ENCODE assay signal across 27 cellular contexts in the genomic region with DNA sequence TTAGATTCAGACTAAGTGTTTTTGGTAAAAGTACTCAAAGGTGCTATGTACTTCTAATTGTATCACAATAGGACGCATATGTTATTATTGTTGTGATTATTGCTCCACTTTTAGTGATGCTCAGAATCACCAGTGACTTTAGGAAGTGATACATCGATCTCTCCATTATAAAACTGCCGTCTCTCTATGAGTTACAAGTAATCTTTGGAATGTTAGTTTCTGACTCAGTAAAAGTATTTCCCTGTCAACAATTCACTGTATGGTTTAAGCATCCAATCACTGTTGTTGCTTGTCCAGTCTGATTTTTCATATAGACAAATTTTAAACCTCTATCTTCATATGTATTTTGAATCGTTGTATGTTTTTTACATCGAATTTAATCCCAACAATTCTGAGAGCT. TPM values are rescaled to one million over a fixed set of nuclear protein-coding genes. Genes with fewer than 3 reads are reported as not detected.
DNase-seq lines count a peak whose midpoint lies in the region; ATAC-seq and TF ChIP-seq lines count a peak whose summit lies in the region.
"Had no signal": no experiment of that assay in that cellular context is flagged by ENCODE, and none has a peak within 500 bp of the region (broad histone marks: within the 10 kb centered on the region; RNA-seq: fewer than 3 reads in every experiment).

No MANE protein-coding gene starts in this region.

- no peaks in the 10 kb centered on the region for H3K9me3 ChIP-seq in RWPE2 (ENCODE audit: severe bottlenecking)
- H3K9me3 ChIP-seq: ascending aorta, psoas muscle, spleen had no signal

- peaks cover 64% of the 10 kb centered on the region for H3K4me1 ChIP-seq in RWPE2 (ENCODE audit: insufficient read depth, poor library complexity, severe bottlenecking)
- H3K4me1 ChIP-seq: neural progenitor cell had no signal

- H3K36me3 Mint-ChIP-seq in endothelial cell (ENCODE audit: low read depth, unreplicated experiment) (peaks cover 24% of the 10 kb centered on the region), mesothelial cell of epicardium (peaks cover 11% of the 10 kb centered on the region)
- H3K36me3 Mint-ChIP-seq: CD4-positive, CD25-positive, alpha-beta regulatory T cell had no signal

- H3K27me3 Mint-ChIP-seq in endothelial cell (ENCODE audit: unreplicated experiment): peaks cover 6% of the 10 kb centered on the region
- no peaks in the 10 kb centered on the region for H3K27me3 Mint-ChIP-seq in mesothelial cell of epicardium (ENCODE audit: low read depth)
- H3K27me3 Mint-ChIP-seq: activated CD4-positive, alpha-beta memory T cell treated with anti-CD3 and anti-CD28 coated beads, Interleukin-2, amount 10 ng/mL, durations not matched to agents 7 days and 5 days; CD4-positive, CD25-positive, alpha-beta regulatory T cell had no signal

- H3K4me3 ChIP-seq in RWPE2 (ENCODE audit: severe bottlenecking): no peak overlapping the region
- H3K4me3 ChIP-seq: ascending aorta, neural progenitor cell, psoas muscle, spleen had no signal

- peak overlapping the region; percentile 95 for H3K27ac ChIP-seq in RWPE2 (ENCODE audit: poor library complexity, severe bottlenecking)
- H3K27ac ChIP-seq: ascending aorta, neural progenitor cell, psoas muscle, spleen had no signal

- ATAC-seq in RWPE2 (ENCODE audit: low read depth) (peak; percentile 69), HG03521 (IDR thresholded peaks at IDR 0.05; ENCODE audit: unreplicated experiment) (no peak), GM21360 (IDR thresholded peaks at IDR 0.05; ENCODE audit: unreplicated experiment) (no peak), HG03520 (IDR thresholded peaks at IDR 0.05; ENCODE audit: unreplicated experiment) (no peak)
- ATAC-seq: left ventricle myocardium superior, psoas muscle had no signal

- no peak for TF ChIP-seq CTCF in RWPE2 (IDR thresholded peaks at IDR 0.05; ENCODE audit: poor library complexity, severe bottlenecking)
- TF ChIP-seq CTCF in endothelial cell (IDR thresholded peaks at IDR 0.05; ENCODE audit: unreplicated experiment): no peak
- TF ChIP-seq CTCF in mesothelial cell of epicardium (IDR thresholded peaks at IDR 0.05; ENCODE audit: unreplicated experiment): no peak

- H3K27me3 ChIP-seq in RWPE2 (ENCODE audit: insufficient read depth, poor library complexity, severe bottlenecking): no peaks in the 10 kb centered on the region
- H3K27me3 ChIP-seq: ascending aorta, neural progenitor cell, spleen had no signal

- H3K9me3 Mint-ChIP-seq in endothelial cell (ENCODE audit: unreplicated experiment) (no peaks in the 10 kb centered on the region), mesothelial cell of epicardium (no peaks in the 10 kb centered on the region)
- H3K9me3 Mint-ChIP-seq: activated CD4-positive, alpha-beta memory T cell treated with anti-CD3 and anti-CD28 coated beads, Interleukin-2, amount 10 ng/mL, durations not matched to agents 7 days and 5 days; activated naive CD4-positive, alpha-beta T cell treated with anti-CD3 and anti-CD28 coated beads for 36 hours; CD4-positive, CD25-positive, alpha-beta regulatory T cell had no signal

- DNase-seq in EL (peak; percentile 72), RWPE2 (ENCODE audit: low spot score) (no peak), endothelial cell (ENCODE audit: low spot score) (no peak), mesothelial cell of epicardium (ENCODE audit: low spot score in 2 of 2, unreplicated experiment in 2 of 2) (no peak), MV-4-11 (lab: John Stamatoyannopoulos, UW) (no peak)
- DNase-seq: activated CD4-positive, alpha-beta memory T cell treated with anti-CD3 and anti-CD28 coated beads, Interleukin-2, amount 10 ng/mL, durations not matched to agents 7 days and 5 days; activated naive CD4-positive, alpha-beta T cell treated with anti-CD3 and anti-CD28 coated beads for 36 hours; activated T-cell treated with anti-CD3 and anti-CD28 coated beads, Interleukin-2, amount 50 U/mL, for 1 hour; CD4-positive, CD25-positive, alpha-beta regulatory T cell; cortex of kidney; DMS79; erythroblast; glutamatergic neuron; left ventricle myocardium superior; NCI-H1436; NCI-H2171; NCI-H69; psoas muscle; SIG-M5; spleen; stimulated activated CD8-positive, alpha-beta memory T cell treated with anti-CD3 and anti-CD28 coated beads, Interleukin-4, amount 100 ng/mL, for 48 hours; T-helper 2 cell had no signal

- H3K36me3 ChIP-seq in RWPE2 (ENCODE audit: low read depth): peaks cover 43% of the 10 kb centered on the region
- H3K36me3 ChIP-seq: ascending aorta, neural progenitor cell, spleen had no signal

- H3K4me1 Mint-ChIP-seq in endothelial cell (ENCODE audit: unreplicated experiment): peaks cover 67% of the 10 kb centered on the region
- peaks cover 27% of the 10 kb centered on the region for H3K4me1 Mint-ChIP-seq in mesothelial cell of epicardium
- H3K4me1 Mint-ChIP-seq: neural progenitor cell had no signal

- peak overlapping the region; percentile 90 for H3K27ac Mint-ChIP-seq in endothelial cell (ENCODE audit: unreplicated experiment)
- peak overlapping the region; percentile 11 for H3K27ac Mint-ChIP-seq in mesothelial cell of epicardium
- H3K27ac Mint-ChIP-seq: activated CD4-positive, alpha-beta memory T cell treated with anti-CD3 and anti-CD28 coated beads, Interleukin-2, amount 10 ng/mL, durations not matched to agents 7 days and 5 days; activated naive CD4-positive, alpha-beta T cell treated with anti-CD3 and anti-CD28 coated beads for 36 hours; CD4-positive, CD25-positive, alpha-beta regulatory T cell; neural progenitor cell had no signal

- no peak overlapping the region for H3K4me3 Mint-ChIP-seq in endothelial cell (ENCODE audit: unreplicated experiment)
- no peak overlapping the region for H3K4me3 Mint-ChIP-seq in mesothelial cell of epicardium
- H3K4me3 Mint-ChIP-seq: activated CD4-positive, alpha-beta memory T cell treated with anti-CD3 and anti-CD28 coated beads, Interleukin-2, amount 10 ng/mL, durations not matched to agents 7 days and 5 days; activated naive CD4-positive, alpha-beta T cell treated with anti-CD3 and anti-CD28 coated beads for 36 hours; CD4-positive, CD25-positive, alpha-beta regulatory T cell; neural progenitor cell had no signal

RNA-seq across cellular contexts. Expression of gene DCBLD1, which starts 9.4 kb away (rescaled TPM):
- total RNA-seq in endothelial cell (ENCODE audit: unreplicated experiment) (203 TPM), mesothelial cell of epicardium (30.1 to 34.5 TPM (median 30.8 TPM) in 3 replicates)
